In the genomic region with DNA sequence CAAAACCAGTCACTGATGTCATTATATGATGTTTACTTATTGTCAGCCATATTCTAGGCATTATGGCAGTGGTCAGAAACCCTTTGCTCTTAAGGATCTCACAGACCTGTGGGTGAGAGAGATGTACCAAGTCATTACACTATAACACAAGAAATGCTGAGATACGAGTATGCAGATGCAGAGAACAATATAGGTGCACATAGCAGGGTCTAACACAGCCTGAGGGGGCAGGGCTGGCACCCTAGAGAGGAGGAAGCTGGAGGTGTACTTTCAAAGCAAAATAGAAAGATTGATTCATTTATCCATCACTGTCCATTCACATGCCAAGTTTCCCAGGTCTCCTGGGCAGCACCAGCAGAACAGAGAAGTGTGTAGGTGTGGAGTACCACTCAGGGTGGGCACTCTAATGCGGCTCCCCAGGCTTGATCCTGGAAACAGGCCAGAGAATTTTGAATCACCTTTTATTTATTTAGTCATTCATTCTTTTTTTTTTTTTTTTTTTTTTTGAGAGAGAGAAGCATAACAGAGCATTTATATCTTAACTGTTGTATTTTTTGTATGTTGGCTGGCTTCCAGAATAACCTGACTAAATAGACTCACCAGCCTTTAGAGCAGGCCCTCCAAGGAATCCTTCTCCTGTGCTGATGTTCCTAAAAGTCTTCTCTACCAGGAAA, we compare ENCODE assay signal across 10 cellular contexts.
DNase-seq lines count a peak whose midpoint lies in the region; ATAC-seq and TF ChIP-seq lines count a peak whose summit lies in the region.
"Had no signal": no experiment of that assay in that cellular context is flagged by ENCODE, and none has a peak within 500 bp of the region (broad histone marks: within the 10 kb centered on the region; RNA-seq: fewer than 3 reads in every experiment).

No MANE protein-coding gene starts in this region.

- TF ChIP-seq CTCF in MM.1S (IDR thresholded peaks at IDR 0.05; ENCODE audit: low read length), result no peak

- H3F3A ChIP-seq in MM.1S (ENCODE audit: insufficient read depth, low read length), result peaks cover 11% of the 10 kb centered on the region

- peak overlapping the region in 9 of 10 donors; percentile 23 to 76 (median 60) for H3K4me3 Mint-ChIP-seq in naive thymus-derived CD8-positive, alpha-beta T cell
- H3K4me3 Mint-ChIP-seq: memory B cell had no signal

- peaks cover 0 to 8% (median 0%) of the 10 kb centered on the region in 5 donors for H3K27me3 Mint-ChIP-seq in naive thymus-derived CD8-positive, alpha-beta T cell

- peak overlapping the region; percentile 43 for H3K4me3 ChIP-seq in MM.1S (ENCODE audit: low read length)
- H3K4me3 ChIP-seq: thoracic aorta had no signal

- H3K27ac Mint-ChIP-seq in naive thymus-derived CD8-positive, alpha-beta T cell, result peak overlapping the region in 7 of 10 donors; percentile 43 to 83 (median 64)
- H3K27ac Mint-ChIP-seq: memory B cell had no signal

- H3K79me2 ChIP-seq in MM.1S (ENCODE audit: low read length), result no peaks in the 10 kb centered on the region

- no peaks in the 10 kb centered on the region for H3K9me3 ChIP-seq in MM.1S (replicated peaks; ENCODE audit: insufficient read depth, low read length)
- H3K9me3 ChIP-seq: thoracic aorta had no signal

- peaks cover 0 to 5% (median 0%) of the 10 kb centered on the region in 3 donors for H3K36me3 Mint-ChIP-seq in naive thymus-derived CD8-positive, alpha-beta T cell

- H3K4me1 ChIP-seq in MM.1S (ENCODE audit: low read length), result peaks cover 23% of the 10 kb centered on the region

- no peaks in the 10 kb centered on the region for H3K9me2 ChIP-seq in MM.1S (replicated peaks; ENCODE audit: insufficient read depth, low read length)

- DNase-seq in MM.1S, result no peak
- DNase-seq in activated naive CD4-positive, alpha-beta T cell treated with anti-CD3 and anti-CD28 coated beads, Interleukin-2, amount 50 U/mL, for 16 hours, result peak; percentile 10
- DNase-seq in naive thymus-derived CD8-positive, alpha-beta T cell, result no peak
- no peak for DNase-seq in cerebellar cortex (ENCODE audit: low spot score)
- no peak for DNase-seq in Right ventricle myocardium superior
- DNase-seq: NCI-H1436 had no signal

- no peaks in the 10 kb centered on the region for H4K20me1 ChIP-seq in MM.1S (ENCODE audit: insufficient read depth, low read length)

- intact Hi-C loops in Right ventricle myocardium superior (cut with DNase I), result no loop called here

- H3K4me2 ChIP-seq in MM.1S (ENCODE audit: low read depth, low read length), result peak overlapping the region; percentile 89

- H2AFZ ChIP-seq in MM.1S (ENCODE audit: low read length), result 0 out of 2 replicates have a peak overlapping the region, but pooled peaks have one; percentile 1

- peaks cover 14 to 45% (median 33%) of the 10 kb centered on the region in 4 donors for H3K4me1 Mint-ChIP-seq in naive thymus-derived CD8-positive, alpha-beta T cell

- H3K9me3 Mint-ChIP-seq in naive thymus-derived CD8-positive, alpha-beta T cell, result peaks cover 0 to 3% (median 0%) of the 10 kb centered on the region in 9 donors

- POLR2A ChIA-PET in naive thymus-derived CD8-positive, alpha-beta T cell (lab: Charles Lee), result no interaction called here

- H3K9ac ChIP-seq in MM.1S (ENCODE audit: low read length), result no peak overlapping the region

- peak overlapping the region; percentile 23; the same call in 1 of the 2 replicates for H3K27ac ChIP-seq in MM.1S (ENCODE audit: low read length)
- H3K27ac ChIP-seq: thoracic aorta had no signal

- H3K36me3 ChIP-seq in MM.1S (replicated peaks; ENCODE audit: insufficient read depth, low read length), result no peaks in the 10 kb centered on the region
- H3K36me3 ChIP-seq: thoracic aorta had no signal

- H3K27me3 ChIP-seq in MM.1S (replicated peaks; ENCODE audit: insufficient read depth, low read length), result 0 out of 2 replicates have a peak, but pooled peaks cover 4% of the 10 kb centered on the region

- ATAC-seq in GM19043 (IDR thresholded peaks at IDR 0.05; ENCODE audit: low read depth, unreplicated experiment) (peak; percentile 5), GM21447 (IDR thresholded peaks at IDR 0.05; ENCODE audit: unreplicated experiment) (no peak), Right ventricle myocardium superior (ENCODE audit: poor library complexity) (no peak)
- ATAC-seq in naive thymus-derived CD8-positive, alpha-beta T cell, result peak in 1 of 2 donors; percentile 23
